ENCODE assay signal across 1 cellular context in genomic region chr10:5808783-5809392, GRCh38.
A peak's percentile ranks its signal among the peaks of the same experiment; 100 is the strongest.
TF ChIP-seq lines count a peak whose summit lies in the region.

No MANE protein-coding gene starts in this region.

TF ChIP-seq in HepG2, 621 proteins besides CTCF, POLR2A, EP300 and RAD21:
- TF ChIP-seq ZNF337 (CRISPR knock-in tag; IDR thresholded peaks at IDR 0.05; ENCODE audit: borderline replicate concordance, low read depth) = 0 out of 2 replicates have a peak, but pooled peaks have one; percentile 12
- TF ChIP-seq RBFOX2 (IDR thresholded peaks at IDR 0.05; ENCODE audit: low read depth, low read length) = peak; percentile 32; the same call in 1 of the 2 replicates
- TF ChIP-seq ZNF121 (CRISPR knock-in tag; IDR thresholded peaks at IDR 0.05) = peak; percentile 61; the same call in 1 of the 2 replicates
